Comparison of ENCODE assay signal across 27 cellular contexts in the genomic region with DNA sequence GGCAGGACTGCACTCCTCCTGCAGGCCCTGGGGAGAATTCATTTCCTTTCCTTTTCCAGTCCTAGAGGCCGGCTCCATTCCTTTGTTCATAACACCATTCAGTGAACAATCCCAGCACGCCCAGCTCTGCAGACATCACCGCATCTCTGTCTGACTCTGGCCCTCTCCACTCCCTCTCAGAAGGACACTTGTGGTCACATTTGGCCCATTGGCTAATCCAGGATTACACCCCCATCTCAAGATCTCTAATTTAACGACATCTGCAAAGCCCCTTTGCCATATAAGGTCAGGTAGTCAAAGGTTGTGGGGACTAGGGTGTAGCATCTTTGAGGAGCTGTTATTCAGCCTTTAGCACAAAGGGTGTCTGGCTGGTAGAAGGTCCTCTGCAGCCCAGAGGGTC.
"Had no signal": no experiment of that assay in that cellular context is flagged by ENCODE, and none has a peak within 500 bp of the region (broad histone marks: within the 10 kb centered on the region; RNA-seq: fewer than 3 reads in every experiment).

No MANE protein-coding gene starts in this region.

- DNase-seq: activated B cell treated with CpG ODN at 0.5 μM for 24 hours; activated CD4-positive, alpha-beta T cell treated with anti-CD3 and anti-CD28 coated beads, Interleukin-2, amount 50 U/mL, for 1 hour; activated CD8-positive, alpha-beta T cell treated with anti-CD3 and anti-CD28 coated beads for 36 hours; activated gamma-delta T cell treated with Interleukin-2 at 50 U/mL for 16 hours; activated T-cell treated with anti-CD3 and anti-CD28 coated beads, Interleukin-2, amount 50 U/mL, for 4 hours; effector memory CD4-positive, alpha-beta T cell; gastrocnemius medialis; head of caudate nucleus; hypothalamus; immature natural killer cell; kidney; left colon; mammary epithelial cell; naive thymus-derived CD4-positive, alpha-beta T cell; right lobe of liver; stimulated activated CD4-positive, alpha-beta T cell treated with anti-CD3 and anti-CD28 coated beads, Interleukin-12 subunit alpha, Interleukin-12 subunit beta, amount 100 ng/mL, for 4 hours; stimulated activated CD4-positive, alpha-beta T cell treated with anti-CD3 and anti-CD28 coated beads, Interleukin-4, amount 100 ng/mL, for 1 hour; T1000; trophoblast cell had no signal

- H3K27ac Mint-ChIP-seq: activated B cell treated with CpG ODN at 0.5 μM for 24 hours; activated CD8-positive, alpha-beta T cell treated with anti-CD3 and anti-CD28 coated beads for 36 hours; activated naive CD4-positive, alpha-beta T cell treated with anti-CD3 and anti-CD28 coated beads, Interleukin-2, amount 50 U/mL, for 72 hours; activated T-helper 17 cell treated with anti-CD3 and anti-CD28 coated beads, Interleukin-2, amount 50 U/mL, for 72 hours; immature natural killer cell; mesothelial cell of epicardium; naive thymus-derived CD4-positive, alpha-beta T cell; stimulated activated naive CD8-positive, alpha-beta T cell treated with anti-CD3 and anti-CD28 coated beads, Interleukin-15, Interleukin-2, amounts not matched to agents 100 ng/mL and 50 ng/mL, for 24 hours; T-helper 1 cell treated with Interleukin-12 subunit alpha and Interleukin-12 subunit beta and Interleukin-4 antibody, amounts not matched to agents 30 μg/mL and 1 μg/mL, for 36 hours had no signal

- H3K27me3 ChIP-seq: right lobe of liver had no signal

- H3K4me1 Mint-ChIP-seq: activated B cell treated with CpG ODN at 0.5 μM for 24 hours; activated T-helper 17 cell treated with anti-CD3 and anti-CD28 coated beads, Interleukin-2, amount 50 U/mL, for 72 hours; immature natural killer cell; naive thymus-derived CD4-positive, alpha-beta T cell had no signal

- H3K4me3 Mint-ChIP-seq: activated B cell treated with CpG ODN at 0.5 μM for 24 hours; activated CD8-positive, alpha-beta T cell treated with anti-CD3 and anti-CD28 coated beads for 36 hours; activated T-cell treated with anti-CD3 and anti-CD28 coated beads, Interleukin-2, amount 50 U/mL, for 4 hours; activated T-helper 17 cell treated with anti-CD3 and anti-CD28 coated beads, Interleukin-2, amount 50 U/mL, for 72 hours; immature natural killer cell; mesothelial cell of epicardium; naive thymus-derived CD4-positive, alpha-beta T cell; stimulated activated naive CD8-positive, alpha-beta T cell treated with anti-CD3 and anti-CD28 coated beads, Interleukin-15, Interleukin-2, amounts not matched to agents 100 ng/mL and 50 ng/mL, for 24 hours; T-helper 1 cell treated with Interleukin-12 subunit alpha and Interleukin-12 subunit beta and Interleukin-4 antibody, amounts not matched to agents 30 μg/mL and 1 μg/mL, for 36 hours had no signal

- H3K9me3 ChIP-seq: gastrocnemius medialis, right lobe of liver, thoracic aorta had no signal

- H3K36me3 Mint-ChIP-seq: activated naive CD4-positive, alpha-beta T cell treated with anti-CD3 and anti-CD28 coated beads, Interleukin-2, amount 50 U/mL, for 72 hours; immature natural killer cell; mesothelial cell of epicardium; naive thymus-derived CD4-positive, alpha-beta T cell had no signal

- H3K4me3 ChIP-seq: gastrocnemius medialis, right lobe of liver, thoracic aorta had no signal

- H3K27ac ChIP-seq: gastrocnemius medialis, right lobe of liver, thoracic aorta had no signal

- H3K36me3 ChIP-seq: gastrocnemius medialis, right lobe of liver, thoracic aorta had no signal

- H3K4me1 ChIP-seq: gastrocnemius medialis, right lobe of liver had no signal

- H3K9me3 Mint-ChIP-seq: activated B cell treated with CpG ODN at 0.5 μM for 24 hours; activated CD8-positive, alpha-beta T cell treated with anti-CD3 and anti-CD28 coated beads for 36 hours; activated naive CD4-positive, alpha-beta T cell treated with anti-CD3 and anti-CD28 coated beads, Interleukin-2, amount 50 U/mL, for 72 hours; activated T-cell treated with anti-CD3 and anti-CD28 coated beads, Interleukin-2, amount 50 U/mL, for 4 hours; activated T-helper 17 cell treated with anti-CD3 and anti-CD28 coated beads, Interleukin-2, amount 50 U/mL, for 72 hours; naive thymus-derived CD4-positive, alpha-beta T cell; stimulated activated naive CD8-positive, alpha-beta T cell treated with anti-CD3 and anti-CD28 coated beads, Interleukin-15, Interleukin-2, amounts not matched to agents 100 ng/mL and 50 ng/mL, for 24 hours; T-helper 1 cell treated with Interleukin-12 subunit alpha and Interleukin-12 subunit beta and Interleukin-4 antibody, amounts not matched to agents 30 μg/mL and 1 μg/mL, for 36 hours had no signal

- FAIRE-seq: colon, kidney, urothelium cell line had no signal

- ATAC-seq: activated CD8-positive, alpha-beta T cell treated with anti-CD3 and anti-CD28 coated beads for 36 hours; activated naive CD4-positive, alpha-beta T cell treated with anti-CD3 and anti-CD28 coated beads, Interleukin-2, amount 50 U/mL, for 72 hours; activated T-cell treated with anti-CD3 and anti-CD28 coated beads, Interleukin-2, amount 50 U/mL, for 4 hours; activated T-helper 17 cell treated with anti-CD3 and anti-CD28 coated beads, Interleukin-2, amount 50 U/mL, for 72 hours; gastrocnemius medialis; left colon; naive thymus-derived CD4-positive, alpha-beta T cell; right lobe of liver had no signal
